In genomic region chr10:34687434-34688205, GRCh38 we compare ENCODE assay signal across 18 cellular contexts.
DNase-seq lines count a peak whose midpoint lies in the region; ATAC-seq and TF ChIP-seq lines count a peak whose summit lies in the region.
"Had no signal": no experiment of that assay in that cellular context is flagged by ENCODE, and none has a peak within 500 bp of the region (broad histone marks: within the 10 kb centered on the region; RNA-seq: fewer than 3 reads in every experiment).

No MANE protein-coding gene starts in this region.

- H3K4me1 ChIP-seq in tibial nerve = peaks cover 0 to 42% (median 6%) of the 10 kb centered on the region in 4 donors
- H3K4me1 ChIP-seq in Caco-2 = no peaks in the 10 kb centered on the region
- H3K4me1 ChIP-seq: SJSA1 had no signal

- intact Hi-C loops in Caco-2 (cut with micrococcal nuclease; ENCODE audit: unreplicated experiment) = no loop called here

- H3K9me3 ChIP-seq in tibial nerve (no peaks in the 10 kb centered on the region), Caco-2 (no peaks in the 10 kb centered on the region)
- H3K9me3 ChIP-seq: SJSA1 had no signal

- POLR2A ChIA-PET in HEK293T (lab: Yijun Ruan, JAX) (no interaction called here), RWPE1 (lab: Yijun Ruan, JAX; ENCODE audit: low non-redundant PET) (no interaction called here), Caco-2 (lab: Charles Lee) (interaction anchor here (0.5 kb wide), 1 partner anchor 166 kb away, joined by 5 read pairs; no protein-coding TSS in a partner anchor)

- H3K36me3 Mint-ChIP-seq in nephron progenitor cell (ENCODE audit: low read depth) = peaks cover 22% of the 10 kb centered on the region
- peaks cover 6% of the 10 kb centered on the region for H3K36me3 Mint-ChIP-seq in Caco-2 (ENCODE audit: insufficient read depth, unreplicated experiment)
- H3K36me3 Mint-ChIP-seq: activated naive CD8-positive, alpha-beta T cell; naive B cell had no signal

- H3K4me3 Mint-ChIP-seq in nephron progenitor cell = no peak overlapping the region
- no peak overlapping the region for H3K4me3 Mint-ChIP-seq in Caco-2 (ENCODE audit: unreplicated experiment)
- H3K4me3 Mint-ChIP-seq: activated naive CD8-positive, alpha-beta T cell; naive B cell had no signal

- CTCF ChIA-PET in HEK293T (lab: Yijun Ruan, JAX) (no interaction called here), RWPE1 (lab: Yijun Ruan, JAX) (interaction anchor here (0.8 to 1.2 kb wide), 2 partner anchors 22 to 307 kb away, joined by 3 to 4 read pairs; no protein-coding TSS in a partner anchor), Caco-2 (lab: Charles Lee) (no interaction called here)

- no peak for TF ChIP-seq CTCF in RWPE1 (conservative IDR thresholded peaks at IDR 0.05; ENCODE audit: low read depth)
- TF ChIP-seq CTCF in fibroblast of the aortic adventitia (IDR thresholded peaks at IDR 0.05; ENCODE audit: insufficient read depth, low read length) = no peak
- no peak for TF ChIP-seq CTCF in nephron progenitor cell (IDR thresholded peaks at IDR 0.05)
- TF ChIP-seq CTCF in tibial nerve (IDR thresholded peaks at IDR 0.05) = no peak
- TF ChIP-seq CTCF in Caco-2 (IDR thresholded peaks at IDR 0.05; ENCODE audit: insufficient read depth in 1 of 2, low read depth in 1 of 2, low read length in 1 of 2, severe bottlenecking in 1 of 2, unreplicated experiment in 1 of 2) = no peak

- H3K9me3 Mint-ChIP-seq in nephron progenitor cell = peaks cover 15% of the 10 kb centered on the region
- H3K9me3 Mint-ChIP-seq in Caco-2 (ENCODE audit: unreplicated experiment) = no peaks in the 10 kb centered on the region

- H3K27me3 ChIP-seq in tibial nerve (no peaks in the 10 kb centered on the region), Caco-2 (replicated peaks; ENCODE audit: control insufficient read depth, insufficient read depth, low read length) (no peaks in the 10 kb centered on the region)
- H3K27me3 ChIP-seq: SJSA1 had no signal

- H3K27ac ChIP-seq in RWPE1 (peak overlapping the region; percentile 40; the same call in 1 of the 2 replicates), tibial nerve (peak overlapping the region in 2 of 4 donors; percentile 11 to 25)
- H3K27ac ChIP-seq: C4-2B, SJSA1 had no signal

- 79 to 83% methylated on average over 11 of the region's 11 CpGs for WGBS in tibial nerve, 2 donors

- peaks cover 5% of the 10 kb centered on the region for H3K27me3 Mint-ChIP-seq in nephron progenitor cell (ENCODE audit: low read depth, poor library complexity)
- no peaks in the 10 kb centered on the region for H3K27me3 Mint-ChIP-seq in Caco-2 (ENCODE audit: insufficient read depth, unreplicated experiment)
- H3K27me3 Mint-ChIP-seq: activated naive CD8-positive, alpha-beta T cell; naive B cell had no signal

- ATAC-seq in GM18909 (IDR thresholded peaks at IDR 0.05; ENCODE audit: poor library complexity, unreplicated experiment) (no peak), HG02870 (IDR thresholded peaks at IDR 0.05; ENCODE audit: unreplicated experiment) (no peak)

- H3K4me3 ChIP-seq in fibroblast of the aortic adventitia (ENCODE audit: low read depth, low read length) (no peak overlapping the region), tibial nerve (no peak overlapping the region), Caco-2 (ENCODE audit: low read depth, low read length) (no peak overlapping the region)
- H3K4me3 ChIP-seq: SJSA1 had no signal

- TF ChIP-seq POLR2A in tibial nerve (IDR thresholded peaks at IDR 0.05) = no peak

- BruUV-seq in Caco-2 (replicated peaks; lab: Mats Ljungman, UMichigan) = no TSS peak

- no peak for TF ChIP-seq EP300 in tibial nerve (IDR thresholded peaks at IDR 0.05)

- H3K27ac Mint-ChIP-seq in nephron progenitor cell = peak overlapping the region; percentile 76
- H3K27ac Mint-ChIP-seq in Caco-2 (ENCODE audit: unreplicated experiment) = no peak overlapping the region
- H3K27ac Mint-ChIP-seq: activated naive CD8-positive, alpha-beta T cell had no signal

- H3K36me3 ChIP-seq in tibial nerve (no peaks in the 10 kb centered on the region), Caco-2 (ENCODE audit: control insufficient read depth, insufficient read depth, low read length) (no peaks in the 10 kb centered on the region)
- H3K36me3 ChIP-seq: SJSA1 had no signal

- H3K4me1 Mint-ChIP-seq in nephron progenitor cell (peaks cover 38% of the 10 kb centered on the region), Caco-2 (ENCODE audit: low read depth, unreplicated experiment) (peaks cover 7% of the 10 kb centered on the region)
- H3K4me1 Mint-ChIP-seq: naive B cell had no signal

- no peak for DNase-seq in HEK293T (ENCODE audit: extremely low spot score)
- DNase-seq in RWPE1 (ENCODE audit: low spot score) = no peak
- DNase-seq in fibroblast of the aortic adventitia (ENCODE audit: low read depth) = peak; percentile 40
- DNase-seq in nephron progenitor cell = no peak
- no peak for DNase-seq in tibial nerve (ENCODE audit: low spot score in 2 of 2)
- DNase-seq in Caco-2 = no peak
- DNase-seq: activated CD4-positive, alpha-beta T cell treated with anti-CD3 and anti-CD28 coated beads, Interleukin-2, amount 50 U/mL, for 1 hour; activated T-cell treated with anti-CD3 and anti-CD28 coated beads, Interleukin-2, amount 50 U/mL, for 1 hour; central memory CD4-positive, alpha-beta T cell; islet precursor cell; naive B cell; NCI-H2107; T1000 had no signal

TF ChIP-seq in HEK293T, 16 proteins besides CTCF, POLR2A, EP300 and RAD21:
- TF ChIP-seq ARNT (IDR thresholded peaks at IDR 0.05) (no peak), ZNF384 (IDR thresholded peaks at IDR 0.05) (0 out of 2 replicates have a peak, but pooled peaks have one; percentile 44)
